In genomic region chrX:23031600-23031999, GRCh38 we compare ENCODE assay signal across 39 cellular contexts. TPM values are rescaled to one million over a fixed set of nuclear protein-coding genes. Genes with fewer than 3 reads are reported as not detected.
"Had no signal": no experiment of that assay in that cellular context is flagged by ENCODE, and none has a peak within 500 bp of the region (broad histone marks: within the 10 kb centered on the region; RNA-seq: fewer than 3 reads in every experiment).

No MANE protein-coding gene starts in this region.

- H3K27ac Mint-ChIP-seq: activated B cell treated with CpG ODN at 0.5 μM for 24 hours; activated CD4-positive, alpha-beta memory T cell treated with anti-CD3 and anti-CD28 coated beads for 36 hours; activated CD4-positive, alpha-beta T cell treated with anti-CD3 and anti-CD28 coated beads, Interleukin-2, amount 10 ng/mL, durations not matched to agents 24 days and 14 days; activated CD8-positive, alpha-beta T cell treated with anti-CD3 and anti-CD28 coated beads for 36 hours; activated naive CD4-positive, alpha-beta T cell treated with anti-CD3 and anti-CD28 coated beads for 36 hours; activated naive CD4-positive, alpha-beta T cell treated with anti-CD3 and anti-CD28 coated beads, Interleukin-2, amount 50 U/mL, for 72 hours; activated naive CD8-positive, alpha-beta T cell treated with anti-CD3 and anti-CD28 coated beads for 36 hours; activated T-cell treated with anti-CD3 and anti-CD28 coated beads, Interleukin-2, amount 50 U/mL, for 72 hours; activated T-helper 1 cell treated with anti-CD3 and anti-CD28 coated beads, Interleukin-12 subunit alpha, Interleukin-12 subunit beta, Interleukin-2, Interleukin-4 antibody, amounts not matched to agents 30 ng/mL and 10 ng/mL and 1 ng/mL, durations not matched to agents 14 hours and 24 hours and 36 hours; activated T-helper 17 cell treated with anti-CD3 and anti-CD28 coated beads, Interleukin-2, amount 50 U/mL, for 72 hours; T-helper 1 cell treated with Interleukin-12 subunit alpha and Interleukin-12 subunit beta and Interleukin-4 antibody, amounts not matched to agents 30 μg/mL and 1 μg/mL, for 36 hours; T-helper 2 cell treated with Interferon-gamma antibody and Interleukin-4, amounts not matched to agents 5 μg/mL and 100 μg/mL, for 36 hours had no signal

- H3K4me1 Mint-ChIP-seq: activated B cell treated with CpG ODN at 0.5 μM for 24 hours; activated CD4-positive, alpha-beta T cell treated with anti-CD3 and anti-CD28 coated beads, Interleukin-2, amount 10 ng/mL, durations not matched to agents 24 days and 14 days; activated naive CD8-positive, alpha-beta T cell treated with anti-CD3 and anti-CD28 coated beads for 36 hours; activated T-helper 17 cell treated with anti-CD3 and anti-CD28 coated beads, Interleukin-2, amount 50 U/mL, for 72 hours; brain; central memory CD8-positive, alpha-beta T cell had no signal

- H3K9me3 ChIP-seq: adrenal gland had no signal

- H3K36me3 Mint-ChIP-seq: activated CD4-positive, alpha-beta memory T cell treated with anti-CD3 and anti-CD28 coated beads for 36 hours; activated naive CD4-positive, alpha-beta T cell treated with anti-CD3 and anti-CD28 coated beads, Interleukin-2, amount 50 U/mL, for 72 hours; activated naive CD8-positive, alpha-beta T cell treated with anti-CD3 and anti-CD28 coated beads for 36 hours; brain had no signal

- H3K27ac ChIP-seq: adrenal gland, cardiac muscle cell, VCaP had no signal

- H3K9me3 Mint-ChIP-seq: activated B cell treated with CpG ODN at 0.5 μM for 24 hours; activated CD4-positive, alpha-beta memory T cell treated with anti-CD3 and anti-CD28 coated beads for 36 hours; activated CD4-positive, alpha-beta T cell treated with anti-CD3 and anti-CD28 coated beads, Interleukin-2, amount 10 ng/mL, durations not matched to agents 24 days and 14 days; activated CD8-positive, alpha-beta T cell treated with anti-CD3 and anti-CD28 coated beads for 36 hours; activated naive CD4-positive, alpha-beta T cell treated with anti-CD3 and anti-CD28 coated beads for 36 hours; activated naive CD4-positive, alpha-beta T cell treated with anti-CD3 and anti-CD28 coated beads, Interleukin-2, amount 50 U/mL, for 72 hours; activated naive CD8-positive, alpha-beta T cell treated with anti-CD3 and anti-CD28 coated beads for 36 hours; activated T-cell treated with anti-CD3 and anti-CD28 coated beads, Interleukin-2, amount 50 U/mL, for 4 hours; activated T-cell treated with anti-CD3 and anti-CD28 coated beads, Interleukin-2, amount 50 U/mL, for 72 hours; activated T-helper 1 cell treated with anti-CD3 and anti-CD28 coated beads, Interleukin-12 subunit alpha, Interleukin-12 subunit beta, Interleukin-2, Interleukin-4 antibody, amounts not matched to agents 30 ng/mL and 10 ng/mL and 1 ng/mL, durations not matched to agents 14 hours and 24 hours and 36 hours; activated T-helper 17 cell treated with anti-CD3 and anti-CD28 coated beads, Interleukin-2, amount 50 U/mL, for 72 hours; central memory CD8-positive, alpha-beta T cell; T-helper 1 cell treated with Interleukin-12 subunit alpha and Interleukin-12 subunit beta and Interleukin-4 antibody, amounts not matched to agents 30 μg/mL and 1 μg/mL, for 36 hours; T-helper 2 cell treated with Interferon-gamma antibody and Interleukin-4, amounts not matched to agents 5 μg/mL and 100 μg/mL, for 36 hours had no signal

- H3K4me1 ChIP-seq: adrenal gland had no signal

- H3K27me3 Mint-ChIP-seq: activated B cell treated with CpG ODN at 0.5 μM for 24 hours; activated CD4-positive, alpha-beta memory T cell treated with anti-CD3 and anti-CD28 coated beads for 36 hours; activated CD4-positive, alpha-beta T cell treated with anti-CD3 and anti-CD28 coated beads, Interleukin-2, amount 10 ng/mL, durations not matched to agents 24 days and 14 days; activated naive CD8-positive, alpha-beta T cell treated with anti-CD3 and anti-CD28 coated beads for 36 hours; activated T-helper 17 cell treated with anti-CD3 and anti-CD28 coated beads, Interleukin-2, amount 50 U/mL, for 72 hours; brain; central memory CD8-positive, alpha-beta T cell had no signal

- H3K36me3 ChIP-seq: adrenal gland, cardiac muscle cell had no signal

- ATAC-seq: activated CD8-positive, alpha-beta T cell treated with anti-CD3 and anti-CD28 coated beads for 36 hours; activated naive CD4-positive, alpha-beta T cell treated with anti-CD3 and anti-CD28 coated beads, Interleukin-2, amount 50 U/mL, for 72 hours; activated T-cell treated with anti-CD3 and anti-CD28 coated beads, Interleukin-2, amount 50 U/mL, for 4 hours; activated T-cell treated with anti-CD3 and anti-CD28 coated beads, Interleukin-2, amount 50 U/mL, for 72 hours; activated T-helper 17 cell treated with anti-CD3 and anti-CD28 coated beads, Interleukin-2, amount 50 U/mL, for 72 hours had no signal

- FAIRE-seq: bronchial epithelial cell, TTC549 had no signal

- H3K4me3 ChIP-seq: adrenal gland, cardiac muscle cell had no signal

- DNase-seq: activated B cell treated with CpG ODN at 0.5 μM for 24 hours; activated CD4-positive, alpha-beta memory T cell treated with anti-CD3 and anti-CD28 coated beads for 36 hours; activated CD4-positive, alpha-beta T cell treated with anti-CD3 and anti-CD28 coated beads for 4 hours; activated CD4-positive, alpha-beta T cell treated with anti-CD3 and anti-CD28 coated beads, Interleukin-2, amount 10 ng/mL, durations not matched to agents 24 days and 14 days; activated CD4-positive, alpha-beta T cell treated with anti-CD3 and anti-CD28 coated beads, Interleukin-2, amount 50 U/mL, for 1 hour; activated CD4-positive, alpha-beta T cell treated with anti-CD3 and anti-CD28 coated beads, Interleukin-2, amount 50 U/mL, for 4 hours; activated CD4-positive, CD25-positive, alpha-beta regulatory T cell treated with anti-CD3 and anti-CD28 coated beads, Interleukin-2, amount 50 U/mL, for 72 hours; activated CD8-positive, alpha-beta memory T cell treated with anti-CD3 and anti-CD28 coated beads, Interleukin-2, amount 50 U/mL, for 4 hours; activated CD8-positive, alpha-beta T cell treated with anti-CD3 and anti-CD28 coated beads for 36 hours; activated effector memory CD4-positive, alpha-beta T cell treated with anti-CD3 and anti-CD28 coated beads, Interleukin-2, amount 50 U/mL, for 16 hours; activated gamma-delta T cell treated with Interleukin-2 at 50 U/mL for 16 hours; activated naive CD4-positive, alpha-beta T cell; activated naive CD4-positive, alpha-beta T cell treated with anti-CD3 and anti-CD28 coated beads for 36 hours; activated naive CD4-positive, alpha-beta T cell treated with anti-CD3 and anti-CD28 coated beads, Interleukin-2, amount 50 U/mL, for 16 hours; activated naive CD8-positive, alpha-beta T cell treated with anti-CD3 and anti-CD28 coated beads for 36 hours; activated T-cell treated with anti-CD3 and anti-CD28 coated beads for 4 hours; activated T-cell treated with anti-CD3 and anti-CD28 coated beads, Interleukin-2, amount 50 U/mL, for 1 hour; activated T-cell treated with anti-CD3 and anti-CD28 coated beads, Interleukin-2, amount 50 U/mL, for 4 hours; activated T-cell treated with anti-CD3 and anti-CD28 coated beads, Interleukin-2, amount 50 U/mL, for 72 hours; adrenal gland; amniotic stem cell; aorta; caudate nucleus; cerebellar nuclear complex; T-helper 2 cell; T-helper 9 cell had no signal

- H3K27me3 ChIP-seq: cardiac muscle cell had no signal

- H3K4me3 Mint-ChIP-seq: activated B cell treated with CpG ODN at 0.5 μM for 24 hours; activated CD4-positive, alpha-beta memory T cell treated with anti-CD3 and anti-CD28 coated beads for 36 hours; activated CD4-positive, alpha-beta T cell treated with anti-CD3 and anti-CD28 coated beads, Interleukin-2, amount 10 ng/mL, durations not matched to agents 24 days and 14 days; activated CD8-positive, alpha-beta T cell treated with anti-CD3 and anti-CD28 coated beads for 36 hours; activated naive CD4-positive, alpha-beta T cell treated with anti-CD3 and anti-CD28 coated beads for 36 hours; activated naive CD8-positive, alpha-beta T cell treated with anti-CD3 and anti-CD28 coated beads for 36 hours; activated T-cell treated with anti-CD3 and anti-CD28 coated beads, Interleukin-2, amount 50 U/mL, for 4 hours; activated T-cell treated with anti-CD3 and anti-CD28 coated beads, Interleukin-2, amount 50 U/mL, for 72 hours; activated T-helper 1 cell treated with anti-CD3 and anti-CD28 coated beads, Interleukin-12 subunit alpha, Interleukin-12 subunit beta, Interleukin-2, Interleukin-4 antibody, amounts not matched to agents 30 ng/mL and 10 ng/mL and 1 ng/mL, durations not matched to agents 14 hours and 24 hours and 36 hours; activated T-helper 17 cell treated with anti-CD3 and anti-CD28 coated beads, Interleukin-2, amount 50 U/mL, for 72 hours; brain; central memory CD8-positive, alpha-beta T cell; T-helper 1 cell treated with Interleukin-12 subunit alpha and Interleukin-12 subunit beta and Interleukin-4 antibody, amounts not matched to agents 30 μg/mL and 1 μg/mL, for 36 hours; T-helper 2 cell treated with Interferon-gamma antibody and Interleukin-4, amounts not matched to agents 5 μg/mL and 100 μg/mL, for 36 hours had no signal

RNA-seq across cellular contexts. Expression of gene DDX53, which starts 31.8 kb away (rescaled TPM):
- total RNA-seq: activated B cell treated with CpG ODN at 0.5 μM for 24 hours; activated CD4-positive, alpha-beta memory T cell treated with anti-CD3 and anti-CD28 coated beads for 36 hours; activated CD4-positive, alpha-beta T cell treated with anti-CD3 and anti-CD28 coated beads, Interleukin-2, amount 10 ng/mL, durations not matched to agents 24 days and 14 days; activated CD8-positive, alpha-beta memory T cell treated with anti-CD3 and anti-CD28 coated beads for 36 hours; activated CD8-positive, alpha-beta T cell treated with anti-CD3 and anti-CD28 coated beads for 36 hours; activated naive CD4-positive, alpha-beta T cell treated with anti-CD3 and anti-CD28 coated beads for 36 hours; activated naive CD4-positive, alpha-beta T cell treated with anti-CD3 and anti-CD28 coated beads, Interleukin-2, amount 50 U/mL, for 72 hours; activated naive CD8-positive, alpha-beta T cell treated with anti-CD3 and anti-CD28 coated beads for 36 hours; activated T-cell treated with anti-CD3 and anti-CD28 coated beads, Interleukin-2, amount 50 U/mL, for 4 hours; activated T-cell treated with anti-CD3 and anti-CD28 coated beads, Interleukin-2, amount 50 U/mL, for 72 hours; activated T-helper 1 cell treated with anti-CD3 and anti-CD28 coated beads, Interleukin-12 subunit alpha, Interleukin-12 subunit beta, Interleukin-2, Interleukin-4 antibody, amounts not matched to agents 30 ng/mL and 10 ng/mL and 1 ng/mL, durations not matched to agents 14 hours and 24 hours and 36 hours; activated T-helper 17 cell treated with anti-CD3 and anti-CD28 coated beads, Interleukin-2, amount 50 U/mL, for 72 hours; adrenal gland; aorta; bronchial epithelial cell; cardiac muscle cell; chondrocyte had no signal
- polyA plus RNA-seq: aorta, cardiac muscle cell had no signal
